In the genomic region with DNA sequence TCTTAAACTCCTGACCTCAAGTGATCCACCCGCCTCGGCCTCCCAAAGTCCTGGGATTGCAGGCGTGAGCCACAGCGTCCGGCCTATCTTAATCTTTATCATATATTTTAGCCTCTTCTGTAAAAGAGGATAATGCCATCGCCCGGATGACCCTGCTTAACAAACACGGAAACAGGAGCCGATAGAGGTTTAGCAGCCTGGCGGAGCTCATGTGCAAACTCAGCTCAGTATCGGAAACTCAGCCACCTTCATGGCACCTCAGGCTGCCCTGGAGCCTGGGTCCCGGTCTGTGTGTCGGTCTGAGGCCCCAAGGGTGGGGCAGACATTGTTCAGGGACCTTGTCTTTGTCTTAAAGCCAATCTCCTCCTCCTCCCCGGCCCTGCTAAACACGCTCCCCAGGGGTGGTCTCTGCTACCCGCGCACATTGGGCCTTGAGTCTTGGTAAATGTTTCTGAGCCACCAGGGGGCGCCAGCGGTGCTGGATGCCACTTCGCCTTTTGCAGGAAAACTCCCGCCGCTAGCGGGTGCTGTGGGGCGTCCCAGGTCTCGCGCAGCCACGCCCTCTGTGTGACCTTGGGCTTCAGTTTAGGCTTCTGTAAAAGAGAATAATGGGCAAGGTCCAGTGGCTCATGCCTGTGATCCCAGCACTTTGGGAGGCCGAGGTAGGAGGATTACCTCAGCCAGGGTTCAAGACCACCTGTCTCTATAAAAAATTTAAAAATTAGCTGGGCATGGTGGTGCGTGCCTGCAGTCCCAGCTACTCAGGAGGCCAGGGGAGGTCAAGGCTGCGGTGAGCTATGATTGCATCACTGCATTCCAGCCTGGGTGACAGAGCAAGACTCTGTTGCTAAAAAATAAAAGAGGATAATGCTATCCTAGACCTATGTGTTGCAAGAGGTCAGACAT, we compare ENCODE assay signal across 1 cellular context.
TF ChIP-seq lines count a peak whose summit lies in the region.

No MANE protein-coding gene starts in this region.

TF ChIP-seq in HEK293, 187 proteins besides CTCF, POLR2A, EP300 and RAD21 (continued from another document):
- TF ChIP-seq, protein P1, sequence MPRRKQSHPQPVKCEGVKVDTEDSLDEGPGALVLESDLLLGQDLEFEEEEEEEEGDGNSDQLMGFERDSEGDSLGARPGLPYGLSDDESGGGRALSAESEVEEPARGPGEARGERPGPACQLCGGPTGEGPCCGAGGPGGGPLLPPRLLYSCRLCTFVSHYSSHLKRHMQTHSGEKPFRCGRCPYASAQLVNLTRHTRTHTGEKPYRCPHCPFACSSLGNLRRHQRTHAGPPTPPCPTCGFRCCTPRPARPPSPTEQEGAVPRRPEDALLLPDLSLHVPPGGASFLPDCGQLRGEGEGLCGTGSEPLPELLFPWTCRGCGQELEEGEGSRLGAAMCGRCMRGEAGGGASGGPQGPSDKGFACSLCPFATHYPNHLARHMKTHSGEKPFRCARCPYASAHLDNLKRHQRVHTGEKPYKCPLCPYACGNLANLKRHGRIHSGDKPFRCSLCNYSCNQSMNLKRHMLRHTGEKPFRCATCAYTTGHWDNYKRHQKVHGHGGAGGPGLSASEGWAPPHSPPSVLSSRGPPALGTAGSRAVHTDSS (tag by site-specific recombination; IDR thresholded peaks at IDR 0.05), result no peak
- TF ChIP-seq, protein P2, sequence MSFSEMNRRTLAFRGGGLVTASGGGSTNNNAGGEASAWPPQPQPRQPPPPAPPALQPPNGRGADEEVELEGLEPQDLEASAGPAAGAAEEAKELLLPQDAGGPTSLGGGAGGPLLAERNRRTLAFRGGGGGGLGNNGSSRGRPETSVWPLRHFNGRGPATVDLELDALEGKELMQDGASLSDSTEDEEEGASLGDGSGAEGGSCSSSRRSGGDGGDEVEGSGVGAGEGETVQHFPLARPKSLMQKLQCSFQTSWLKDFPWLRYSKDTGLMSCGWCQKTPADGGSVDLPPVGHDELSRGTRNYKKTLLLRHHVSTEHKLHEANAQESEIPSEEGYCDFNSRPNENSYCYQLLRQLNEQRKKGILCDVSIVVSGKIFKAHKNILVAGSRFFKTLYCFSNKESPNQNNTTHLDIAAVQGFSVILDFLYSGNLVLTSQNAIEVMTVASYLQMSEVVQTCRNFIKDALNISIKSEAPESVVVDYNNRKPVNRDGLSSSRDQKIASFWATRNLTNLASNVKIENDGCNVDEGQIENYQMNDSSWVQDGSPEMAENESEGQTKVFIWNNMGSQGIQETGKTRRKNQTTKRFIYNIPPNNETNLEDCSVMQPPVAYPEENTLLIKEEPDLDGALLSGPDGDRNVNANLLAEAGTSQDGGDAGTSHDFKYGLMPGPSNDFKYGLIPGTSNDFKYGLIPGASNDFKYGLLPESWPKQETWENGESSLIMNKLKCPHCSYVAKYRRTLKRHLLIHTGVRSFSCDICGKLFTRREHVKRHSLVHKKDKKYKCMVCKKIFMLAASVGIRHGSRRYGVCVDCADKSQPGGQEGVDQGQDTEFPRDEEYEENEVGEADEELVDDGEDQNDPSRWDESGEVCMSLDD (tag by site-specific recombination; IDR thresholded peaks at IDR 0.05), result no peak
- TF ChIP-seq, protein P3, sequence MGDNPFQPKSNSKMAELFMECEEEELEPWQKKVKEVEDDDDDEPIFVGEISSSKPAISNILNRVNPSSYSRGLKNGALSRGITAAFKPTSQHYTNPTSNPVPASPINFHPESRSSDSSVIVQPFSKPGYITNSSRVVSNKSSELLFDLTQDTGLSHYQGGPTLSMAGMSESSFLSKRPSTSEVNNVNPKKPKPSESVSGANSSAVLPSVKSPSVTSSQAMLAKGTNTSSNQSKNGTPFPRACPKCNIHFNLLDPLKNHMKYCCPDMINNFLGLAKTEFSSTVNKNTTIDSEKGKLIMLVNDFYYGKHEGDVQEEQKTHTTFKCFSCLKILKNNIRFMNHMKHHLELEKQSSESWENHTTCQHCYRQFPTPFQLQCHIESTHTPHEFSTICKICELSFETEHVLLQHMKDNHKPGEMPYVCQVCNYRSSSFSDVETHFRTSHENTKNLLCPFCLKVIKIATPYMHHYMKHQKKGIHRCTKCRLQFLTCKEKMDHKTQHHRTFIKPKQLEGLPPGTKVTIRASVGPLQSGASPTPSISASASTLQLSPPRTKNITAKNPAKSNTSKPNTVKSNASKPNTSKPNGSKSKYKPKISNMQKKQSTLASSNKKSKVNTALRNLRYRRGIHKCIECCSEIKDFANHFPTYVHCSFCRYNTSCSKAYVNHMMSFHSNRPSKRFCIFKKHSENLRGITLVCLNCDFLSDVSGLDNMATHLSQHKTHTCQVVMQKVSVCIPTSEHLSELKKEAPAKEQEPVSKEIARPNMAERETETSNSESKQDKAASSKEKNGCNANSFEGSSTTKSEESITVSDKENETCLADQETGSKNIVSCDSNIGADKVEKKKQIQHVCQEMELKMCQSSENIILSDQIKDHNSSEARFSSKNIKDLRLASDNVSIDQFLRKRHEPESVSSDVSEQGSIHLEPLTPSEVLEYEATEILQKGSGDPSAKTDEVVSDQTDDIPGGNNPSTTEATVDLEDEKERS (tag by site-specific recombination; IDR thresholded peaks at IDR 0.05), result no peak
- TF ChIP-seq YY2 (tag by site-specific recombination; IDR thresholded peaks at IDR 0.05) (no peak), ZNF2 (tag by site-specific recombination; IDR thresholded peaks at IDR 0.05) (0 out of 2 replicates have a peak, but pooled peaks have one; percentile 33)
- TF ChIP-seq, protein P4, sequence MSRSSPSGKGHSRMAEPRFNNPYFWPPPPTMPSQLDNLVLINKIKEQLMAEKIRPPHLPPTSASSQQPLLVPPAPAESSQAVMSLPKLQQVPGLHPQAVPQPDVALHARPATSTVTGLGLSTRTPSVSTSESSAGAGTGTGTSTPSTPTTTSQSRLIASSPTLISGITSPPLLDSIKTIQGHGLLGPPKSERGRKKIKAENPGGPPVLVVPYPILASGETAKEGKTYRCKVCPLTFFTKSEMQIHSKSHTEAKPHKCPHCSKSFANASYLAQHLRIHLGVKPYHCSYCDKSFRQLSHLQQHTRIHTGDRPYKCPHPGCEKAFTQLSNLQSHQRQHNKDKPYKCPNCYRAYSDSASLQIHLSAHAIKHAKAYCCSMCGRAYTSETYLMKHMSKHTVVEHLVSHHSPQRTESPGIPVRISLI (tag by site-specific recombination; IDR thresholded peaks at IDR 0.05), result no peak
